Comparison of ENCODE assay signal across 16 cellular contexts in genomic region chr5:99590806-99591205, GRCh38.
DNase-seq lines count a peak whose midpoint lies in the region; ATAC-seq and TF ChIP-seq lines count a peak whose summit lies in the region.
"Had no signal": no experiment of that assay in that cellular context is flagged by ENCODE, and none has a peak within 500 bp of the region (broad histone marks: within the 10 kb centered on the region; RNA-seq: fewer than 3 reads in every experiment).

No MANE protein-coding gene starts in this region.

- H4K20me1 ChIP-seq in PC-3 (ENCODE audit: low read length), result no peaks in the 10 kb centered on the region
- H4K20me1 ChIP-seq: BLaER1 treated with 17β-estradiol and CSF1 and Interleukin-3, amounts not matched to agents 10 nM and 100 nM had no signal

- no peak overlapping the region for H3K4me3 ChIP-seq in PC-3 (ENCODE audit: low read length)
- H3K4me3 ChIP-seq: BLaER1 treated with 17β-estradiol and CSF1 and Interleukin-3, amounts not matched to agents 10 nM and 100 nM; GM23338 had no signal

- intact Hi-C loops in PC-3 (cut with micrococcal nuclease), result no loop called here

- no peak overlapping the region for H3K9ac ChIP-seq in PC-3 (ENCODE audit: low read length)
- H3K9ac ChIP-seq: BLaER1 treated with 17β-estradiol and CSF1 and Interleukin-3, amounts not matched to agents 10 nM and 100 nM had no signal

- no peaks in the 10 kb centered on the region for H3F3A ChIP-seq in PC-3 (ENCODE audit: low read length, unreplicated experiment)

- H3K27me3 ChIP-seq in PC-3 (ENCODE audit: low read length), result no peaks in the 10 kb centered on the region
- H3K27me3 ChIP-seq: BLaER1 treated with 17β-estradiol and CSF1 and Interleukin-3, amounts not matched to agents 10 nM and 100 nM had no signal

- peak; percentile 22; the same call in 1 of the 2 replicates for ATAC-seq in PC-3
- ATAC-seq: CD8-positive, alpha-beta T cell; GM23338 had no signal

- H2AFZ ChIP-seq in PC-3 (ENCODE audit: low read length), result no peak overlapping the region
- H2AFZ ChIP-seq: GM23338 had no signal

- H3K27ac ChIP-seq in PC-3 (ENCODE audit: low read length), result no peak overlapping the region
- H3K27ac ChIP-seq: BLaER1 treated with 17β-estradiol and CSF1 and Interleukin-3, amounts not matched to agents 10 nM and 100 nM had no signal

- POLR2A ChIA-PET in PC-3 (lab: Charles Lee; ENCODE audit: unreplicated experiment), result no interaction called here

- DNase-seq in NCI-H1436 (lab: John Stamatoyannopoulos, UW), result peak; percentile 23
- DNase-seq in NCI-H1436 treated with DMSO at 0.1 percent for 48 hours (lab: John Stamatoyannopoulos, UW), result no peak
- DNase-seq in A172 (ENCODE audit: low spot score), result peak; percentile 6
- DNase-seq in NCI-H146 (lab: John Stamatoyannopoulos, UW), result peak; percentile 80
- DNase-seq in PC-3, result no peak
- no peak for DNase-seq in stimulated activated CD4-positive, alpha-beta T cell treated with anti-CD3 and anti-CD28 coated beads, Interleukin-4, amount 100 ng/mL, for 1 hour
- DNase-seq in DMS79 treated with DMSO at 0.1 percent for 48 hours (lab: John Stamatoyannopoulos, UW), result no peak
- DNase-seq: 8988T; CD8-positive, alpha-beta T cell; DMS 273 treated with DMSO at 0.1 percent for 48 hours; DMS53; HCEC 1CT; HFFc6; IMR-90 had no signal

- no peak for TF ChIP-seq CTCF in PC-3 (conservative IDR thresholded peaks at IDR 0.05; ENCODE audit: low read depth, low read length)

- H3K79me2 ChIP-seq in PC-3 (ENCODE audit: low read length), result no peaks in the 10 kb centered on the region

- no TSS peak for BruUV-seq in PC-3 (replicated peaks; lab: Mats Ljungman, UMichigan)

- H3K36me3 ChIP-seq in PC-3 (ENCODE audit: low read depth, low read length), result no peaks in the 10 kb centered on the region
- H3K36me3 ChIP-seq: BLaER1 treated with 17β-estradiol and CSF1 and Interleukin-3, amounts not matched to agents 10 nM and 100 nM had no signal

- no peaks in the 10 kb centered on the region for H3K9me2 ChIP-seq in PC-3 (replicated peaks; ENCODE audit: low read length)

- no peaks in the 10 kb centered on the region for H3K4me1 ChIP-seq in PC-3 (ENCODE audit: insufficient read depth, low read length)
- H3K4me1 ChIP-seq: BLaER1 treated with 17β-estradiol and CSF1 and Interleukin-3, amounts not matched to agents 10 nM and 100 nM had no signal

- no peak overlapping the region for H3K4me2 ChIP-seq in PC-3 (ENCODE audit: low read length)
- H3K4me2 ChIP-seq: BLaER1 treated with 17β-estradiol and CSF1 and Interleukin-3, amounts not matched to agents 10 nM and 100 nM; GM23338 had no signal

- CTCF ChIA-PET in PC-3 (lab: Charles Lee), result no interaction called here

- H3K9me3 ChIP-seq in PC-3 (ENCODE audit: low read length), result no peaks in the 10 kb centered on the region
- H3K9me3 ChIP-seq: BLaER1 treated with 17β-estradiol and CSF1 and Interleukin-3, amounts not matched to agents 10 nM and 100 nM had no signal

Comparison
In these comparisons a context has a peak if more than half of its experiments do, and no peak if none do; other contexts are left out.
1. DNase-seq: peak in NCI-H1436 (single experiment), A172 (single experiment) and NCI-H146 (single experiment); none in NCI-H1436 treated with DMSO at 0.1 percent for 48 hours (single experiment), PC-3 (single experiment), stimulated activated CD4-positive, alpha-beta T cell treated with anti-CD3 and anti-CD28 coated beads, Interleukin-4, amount 100 ng/mL, for 1 hour (single experiment) and DMS79 treated with DMSO at 0.1 percent for 48 hours (single experiment).